9 cellular contexts compared by ENCODE assay signal in genomic region chr15:77538011-77538410, GRCh38.
DNase-seq lines count a peak whose midpoint lies in the region; ATAC-seq and TF ChIP-seq lines count a peak whose summit lies in the region.
"Had no signal": no experiment of that assay in that cellular context is flagged by ENCODE, and none has a peak within 500 bp of the region (broad histone marks: within the 10 kb centered on the region; RNA-seq: fewer than 3 reads in every experiment).

No MANE protein-coding gene starts in this region.

- TF ChIP-seq CTCF in upper lobe of right lung (IDR thresholded peaks at IDR 0.05) = no peak

- ATAC-seq in activated naive CD8-positive, alpha-beta T cell treated with anti-CD3 and anti-CD28 coated beads, Interleukin-2, amount 10 ng/mL, durations not matched to agents 7 days and 5 days (ENCODE audit: low read depth) = no peak
- no peak for ATAC-seq in activated naive CD8-positive, alpha-beta T cell treated with anti-CD3 and anti-CD28 coated beads, Interleukin-2, amount 50 U/mL, for 24 hours
- ATAC-seq in HG02884 (IDR thresholded peaks at IDR 0.05; ENCODE audit: unreplicated experiment) = peak; percentile 74
- ATAC-seq in upper lobe of right lung = no peak
- no peak for ATAC-seq in naive thymus-derived CD4-positive, alpha-beta T cell

- DNase-seq in activated naive CD8-positive, alpha-beta T cell treated with anti-CD3 and anti-CD28 coated beads, Interleukin-2, amount 10 ng/mL, durations not matched to agents 7 days and 5 days = peak; percentile 3
- no peak for DNase-seq in activated naive CD8-positive, alpha-beta T cell treated with anti-CD3 and anti-CD28 coated beads, Interleukin-2, amount 50 U/mL, for 24 hours
- DNase-seq in upper lobe of right lung (peak; percentile 56), NCI-H510A (lab: John Stamatoyannopoulos, UW) (no peak)
- DNase-seq in naive thymus-derived CD4-positive, alpha-beta T cell = no peak
- DNase-seq in effector CD4-positive, alpha-beta T cell = no peak

- no peaks in the 10 kb centered on the region for H3K36me3 Mint-ChIP-seq in activated naive CD8-positive, alpha-beta T cell treated with anti-CD3 and anti-CD28 coated beads, Interleukin-2, amount 10 ng/mL, durations not matched to agents 7 days and 5 days
- H3K36me3 Mint-ChIP-seq in activated naive CD8-positive, alpha-beta T cell treated with anti-CD3 and anti-CD28 coated beads, Interleukin-2, amount 50 U/mL, for 24 hours (ENCODE audit: low read depth) = no peaks in the 10 kb centered on the region
- H3K36me3 Mint-ChIP-seq in naive thymus-derived CD4-positive, alpha-beta T cell = no peaks in the 10 kb centered on the region

- no peaks in the 10 kb centered on the region for H3K9me3 Mint-ChIP-seq in activated naive CD8-positive, alpha-beta T cell treated with anti-CD3 and anti-CD28 coated beads, Interleukin-2, amount 10 ng/mL, durations not matched to agents 7 days and 5 days
- no peaks in the 10 kb centered on the region for H3K9me3 Mint-ChIP-seq in activated naive CD8-positive, alpha-beta T cell treated with anti-CD3 and anti-CD28 coated beads, Interleukin-2, amount 50 U/mL, for 24 hours
- H3K9me3 Mint-ChIP-seq in naive thymus-derived CD4-positive, alpha-beta T cell = no peaks in the 10 kb centered on the region

- no peak overlapping the region for H3K4me3 Mint-ChIP-seq in activated naive CD8-positive, alpha-beta T cell treated with anti-CD3 and anti-CD28 coated beads, Interleukin-2, amount 10 ng/mL, durations not matched to agents 7 days and 5 days
- no peak overlapping the region for H3K4me3 Mint-ChIP-seq in activated naive CD8-positive, alpha-beta T cell treated with anti-CD3 and anti-CD28 coated beads, Interleukin-2, amount 50 U/mL, for 24 hours
- H3K4me3 Mint-ChIP-seq in naive thymus-derived CD4-positive, alpha-beta T cell = no peak overlapping the region

- H3K4me3 ChIP-seq in upper lobe of right lung = no peak overlapping the region
- no peak overlapping the region for H3K4me3 ChIP-seq in naive thymus-derived CD4-positive, alpha-beta T cell (ENCODE audit: low read length)

- peaks cover 7% of the 10 kb centered on the region for H3K4me1 Mint-ChIP-seq in activated naive CD8-positive, alpha-beta T cell treated with anti-CD3 and anti-CD28 coated beads, Interleukin-2, amount 10 ng/mL, durations not matched to agents 7 days and 5 days
- peaks cover 11% of the 10 kb centered on the region for H3K4me1 Mint-ChIP-seq in activated naive CD8-positive, alpha-beta T cell treated with anti-CD3 and anti-CD28 coated beads, Interleukin-2, amount 50 U/mL, for 24 hours
- peaks cover 0 to 11% (median 6%) of the 10 kb centered on the region in 7 donors for H3K4me1 Mint-ChIP-seq in naive thymus-derived CD4-positive, alpha-beta T cell

- H3K27ac ChIP-seq in angular gyrus (ENCODE audit: low read depth, low read length) (peak overlapping the region; percentile 69), upper lobe of right lung (no peak overlapping the region)
- H3K27ac ChIP-seq in naive thymus-derived CD4-positive, alpha-beta T cell (ENCODE audit: low read depth, low read length) = no peak overlapping the region
- H3K27ac ChIP-seq: parathyroid adenoma had no signal

- H3K27ac Mint-ChIP-seq in activated naive CD8-positive, alpha-beta T cell treated with anti-CD3 and anti-CD28 coated beads, Interleukin-2, amount 10 ng/mL, durations not matched to agents 7 days and 5 days = no peak overlapping the region
- no peak overlapping the region for H3K27ac Mint-ChIP-seq in activated naive CD8-positive, alpha-beta T cell treated with anti-CD3 and anti-CD28 coated beads, Interleukin-2, amount 50 U/mL, for 24 hours
- H3K27ac Mint-ChIP-seq in naive thymus-derived CD4-positive, alpha-beta T cell = no peak overlapping the region

- no peaks in the 10 kb centered on the region for H3K9me3 ChIP-seq in upper lobe of right lung
- H3K9me3 ChIP-seq in naive thymus-derived CD4-positive, alpha-beta T cell (ENCODE audit: control insufficient read depth in 2 of 3, low read length in 3 of 3) = no peaks in the 10 kb centered on the region

- H3K27me3 ChIP-seq in upper lobe of right lung = no peaks in the 10 kb centered on the region
- no peaks in the 10 kb centered on the region for H3K27me3 ChIP-seq in naive thymus-derived CD4-positive, alpha-beta T cell (ENCODE audit: control insufficient read depth in 2 of 2, insufficient read depth in 2 of 2, low read length in 2 of 2)

- H3K4me1 ChIP-seq in upper lobe of right lung = peaks cover 15% of the 10 kb centered on the region
- peaks cover 4 to 5% of the 10 kb centered on the region in 2 donors for H3K4me1 ChIP-seq in naive thymus-derived CD4-positive, alpha-beta T cell (ENCODE audit: control insufficient read depth in 2 of 2, insufficient read depth in 2 of 2, low read length in 2 of 2)
- H3K4me1 ChIP-seq: parathyroid adenoma had no signal

- intact Hi-C loops in upper lobe of right lung (cut with DNase I) = no loop called here
- intact Hi-C loops in naive thymus-derived CD4-positive, alpha-beta T cell (cut with micrococcal nuclease) = no loop called here

- H3K36me3 ChIP-seq in upper lobe of right lung = no peaks in the 10 kb centered on the region
- no peaks in the 10 kb centered on the region for H3K36me3 ChIP-seq in naive thymus-derived CD4-positive, alpha-beta T cell (ENCODE audit: control insufficient read depth in 2 of 3, insufficient read depth in 3 of 3, low read length in 3 of 3)

- H3K27me3 Mint-ChIP-seq in activated naive CD8-positive, alpha-beta T cell treated with anti-CD3 and anti-CD28 coated beads, Interleukin-2, amount 10 ng/mL, durations not matched to agents 7 days and 5 days = peaks cover 15% of the 10 kb centered on the region
- no peaks in the 10 kb centered on the region for H3K27me3 Mint-ChIP-seq in activated naive CD8-positive, alpha-beta T cell treated with anti-CD3 and anti-CD28 coated beads, Interleukin-2, amount 50 U/mL, for 24 hours
- peaks cover 0 to 14% (median 6%) of the 10 kb centered on the region in 5 donors for H3K27me3 Mint-ChIP-seq in naive thymus-derived CD4-positive, alpha-beta T cell

- POLR2A ChIA-PET in activated naive CD8-positive, alpha-beta T cell treated with anti-CD3 and anti-CD28 coated beads, Interleukin-2, amount 10 ng/mL, durations not matched to agents 7 days and 5 days (lab: Charles Lee) = no interaction called here
- POLR2A ChIA-PET in naive thymus-derived CD4-positive, alpha-beta T cell (lab: Charles Lee) = interaction anchor here (0.7 kb wide), 1 partner anchor 9 kb away, joined by 3 read pairs; no protein-coding TSS in a partner anchor

- CTCF ChIA-PET in naive thymus-derived CD4-positive, alpha-beta T cell (lab: Charles Lee) = no interaction called here

Comparison
In these comparisons a context has a peak if more than half of its experiments do, and no peak if none do; other contexts are left out.
1. DNase-seq: peak in activated naive CD8-positive, alpha-beta T cell treated with anti-CD3 and anti-CD28 coated beads, Interleukin-2, amount 10 ng/mL, durations not matched to agents 7 days and 5 days (single experiment) and upper lobe of right lung (single experiment); none in activated naive CD8-positive, alpha-beta T cell treated with anti-CD3 and anti-CD28 coated beads, Interleukin-2, amount 50 U/mL, for 24 hours (single experiment), naive thymus-derived CD4-positive, alpha-beta T cell (0 of 9), NCI-H510A (single experiment) and effector CD4-positive, alpha-beta T cell (single experiment).